8 cellular contexts compared by ENCODE assay signal in the genomic region with DNA sequence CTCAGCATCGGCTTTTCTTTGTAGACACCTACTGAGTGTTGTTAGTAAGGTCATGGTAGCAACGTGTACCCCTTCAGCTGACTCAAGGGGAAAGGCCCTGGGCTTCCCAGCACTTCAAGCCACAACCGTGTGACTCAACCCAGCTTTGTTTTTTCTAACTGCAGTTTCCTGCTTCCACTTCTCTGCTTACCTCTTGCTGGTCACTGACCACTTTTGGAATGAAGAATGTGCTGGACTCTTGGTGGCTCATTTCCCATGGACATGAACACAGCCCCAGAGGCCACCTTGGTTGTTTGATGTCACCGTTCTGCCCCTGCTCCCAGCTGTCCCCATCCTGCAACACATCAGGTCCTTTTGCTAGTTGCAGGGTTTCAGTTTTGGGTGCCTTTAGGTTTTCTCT.
DNase-seq lines count a peak whose midpoint lies in the region; ATAC-seq, FAIRE-seq and TF ChIP-seq lines count a peak whose summit lies in the region.

No MANE protein-coding gene starts in this region.

- no peak overlapping the region for H3K4me2 ChIP-seq in mesendoderm (ENCODE audit: low read length)

- H4K8ac ChIP-seq in mesendoderm (ENCODE audit: low read depth, low read length): no peak overlapping the region

- H3K23ac ChIP-seq in mesendoderm (ENCODE audit: low read length): no peak overlapping the region

- no peak overlapping the region for H3K18ac ChIP-seq in mesendoderm (ENCODE audit: low read length)

- no peak overlapping the region for H3K4ac ChIP-seq in mesendoderm (ENCODE audit: low read depth, low read length)

- no peaks in the 10 kb centered on the region for H3K27me3 Mint-ChIP-seq in T-helper 2 cell treated with Interferon-gamma antibody and Interleukin-4, amounts not matched to agents 5 μg/mL and 100 μg/mL, for 36 hours (ENCODE audit: low read depth)
- H3K27me3 Mint-ChIP-seq in central memory CD8-positive, alpha-beta T cell: peaks cover 27% of the 10 kb centered on the region

- no peak for TF ChIP-seq CTCF in GM06990 (IDR thresholded peaks at IDR 0.05; ENCODE audit: insufficient read depth, low read length, poor library complexity, severe bottlenecking)

- H2BK15ac ChIP-seq in mesendoderm (replicated peaks; ENCODE audit: low read depth): no peak overlapping the region

- H2BK120ac ChIP-seq in mesendoderm (ENCODE audit: low read depth, low read length): no peak overlapping the region

- no peaks in the 10 kb centered on the region for H3K79me1 ChIP-seq in mesendoderm (ENCODE audit: low read length)

- no peak for FAIRE-seq in small intestine (lab: Jason Lieb, UNC)

- H3K9me3 Mint-ChIP-seq in T-helper 2 cell treated with Interferon-gamma antibody and Interleukin-4, amounts not matched to agents 5 μg/mL and 100 μg/mL, for 36 hours: no peaks in the 10 kb centered on the region
- H3K9me3 Mint-ChIP-seq in central memory CD8-positive, alpha-beta T cell: no peaks in the 10 kb centered on the region

- WGBS in small intestine, 3 donors: 43 to 49% (median 44%) methylated on average over 4 of the region's 4 CpGs
- no CpG with 5 or more reads among the region's 4 CpGs for WGBS in mesendoderm (ENCODE audit: extremely low coverage, insufficient coverage, low lambda C conversion rate)

- H3K27me3 ChIP-seq in GM06990 (replicated peaks; ENCODE audit: control insufficient read depth, insufficient read depth, low read length): no peaks in the 10 kb centered on the region; the same call in 1 of the 2 replicates
- no peaks in the 10 kb centered on the region for H3K27me3 ChIP-seq in small intestine (ENCODE audit: control insufficient read depth in 2 of 2, insufficient read depth in 2 of 2, low read length in 2 of 2)
- no peaks in the 10 kb centered on the region for H3K27me3 ChIP-seq in mesendoderm (ENCODE audit: insufficient read depth, low read length, poor library complexity)

- H3K36me3 Mint-ChIP-seq in T-helper 2 cell treated with Interferon-gamma antibody and Interleukin-4, amounts not matched to agents 5 μg/mL and 100 μg/mL, for 36 hours (ENCODE audit: low read depth): no peaks in the 10 kb centered on the region
- H3K36me3 Mint-ChIP-seq in central memory CD8-positive, alpha-beta T cell (ENCODE audit: insufficient read depth): no peaks in the 10 kb centered on the region

- H3K4me3 ChIP-seq in GM06990 (replicated peaks; ENCODE audit: low read depth, low read length) (no peak overlapping the region), small intestine (ENCODE audit: low read depth in 1 of 2, low read length in 2 of 2) (no peak overlapping the region), mesendoderm (ENCODE audit: low read length) (no peak overlapping the region)

- H3K9me3 ChIP-seq in small intestine (ENCODE audit: control insufficient read depth, low read depth): no peaks in the 10 kb centered on the region

- H2AK5ac ChIP-seq in mesendoderm (ENCODE audit: low read length): no peak overlapping the region

- peak overlapping the region; percentile 74 for H3K4me3 Mint-ChIP-seq in T-helper 2 cell treated with Interferon-gamma antibody and Interleukin-4, amounts not matched to agents 5 μg/mL and 100 μg/mL, for 36 hours
- H3K4me3 Mint-ChIP-seq in central memory CD8-positive, alpha-beta T cell: no peak overlapping the region

- H3K27ac Mint-ChIP-seq in T-helper 2 cell treated with Interferon-gamma antibody and Interleukin-4, amounts not matched to agents 5 μg/mL and 100 μg/mL, for 36 hours: peak overlapping the region; percentile 86
- peak overlapping the region; percentile 17 for H3K27ac Mint-ChIP-seq in central memory CD8-positive, alpha-beta T cell (ENCODE audit: low read depth)

- no peak overlapping the region for H3K56ac ChIP-seq in mesendoderm (ENCODE audit: low read length)

- DNase-seq in GM06990 (ENCODE audit: extremely low read depth, insufficient read length) (peak; percentile 32), NCI-H2029 treated with DMSO at 0.1 percent for 48 hours (lab: John Stamatoyannopoulos, UW) (no peak), small intestine (no peak), mesendoderm (no peak)
- peak; percentile 84 for DNase-seq in T-helper 2 cell treated with Interferon-gamma antibody and Interleukin-4, amounts not matched to agents 5 μg/mL and 100 μg/mL, for 36 hours (ENCODE audit: low spot score)
- no peak for DNase-seq in central memory CD8-positive, alpha-beta T cell (ENCODE audit: low spot score in 2 of 2)
- peak; percentile 51 to 53 for DNase-seq in stimulated activated CD4-positive, alpha-beta T cell treated with anti-CD3 and anti-CD28 coated beads, Interleukin-2, amount 100 ng/mL, for 48 hours

- H3K4me1 ChIP-seq in small intestine (ENCODE audit: control insufficient read depth in 2 of 2, insufficient read depth in 1 of 2, low read depth in 1 of 2, low read length in 1 of 2) (no peaks in the 10 kb centered on the region), mesendoderm (ENCODE audit: control insufficient read depth, low read depth, low read length) (no peaks in the 10 kb centered on the region)

- peak; percentile 80 for ATAC-seq in HG02763 (IDR thresholded peaks at IDR 0.05; ENCODE audit: unreplicated experiment)
- no peak for ATAC-seq in central memory CD8-positive, alpha-beta T cell (replicated peaks; ENCODE audit: extremely low read depth, poor library complexity, severe bottlenecking)

- no peak overlapping the region for H2BK5ac ChIP-seq in mesendoderm (ENCODE audit: low read length)

- H4K5ac ChIP-seq in mesendoderm (ENCODE audit: low read length): no peak overlapping the region

- H3K9ac ChIP-seq in mesendoderm (ENCODE audit: low read length): no peak overlapping the region

- H3K36me3 ChIP-seq in GM06990 (ENCODE audit: control insufficient read depth, insufficient read depth, low read length) (no peaks in the 10 kb centered on the region), small intestine (ENCODE audit: control insufficient read depth in 2 of 2, insufficient read depth in 2 of 2, low read length in 2 of 2) (no peaks in the 10 kb centered on the region), mesendoderm (ENCODE audit: control insufficient read depth, insufficient read depth, low read length) (no peaks in the 10 kb centered on the region)

- H3K4me1 Mint-ChIP-seq in T-helper 2 cell treated with Interferon-gamma antibody and Interleukin-4, amounts not matched to agents 5 μg/mL and 100 μg/mL, for 36 hours (ENCODE audit: low read depth): peaks cover 53% of the 10 kb centered on the region
- H3K4me1 Mint-ChIP-seq in central memory CD8-positive, alpha-beta T cell: no peaks in the 10 kb centered on the region

- H3K79me2 ChIP-seq in mesendoderm (ENCODE audit: control insufficient read depth, insufficient read depth, low read length): no peaks in the 10 kb centered on the region

- peak overlapping the region in 1 of 2 donors; percentile 32 for H3K27ac ChIP-seq in small intestine (ENCODE audit: low read depth in 1 of 2, low read length in 1 of 2)
- no peak overlapping the region for H3K27ac ChIP-seq in mesendoderm (ENCODE audit: low read depth, low read length)

Comparison
In these comparisons a context has a peak if more than half of its experiments do, and no peak if none do; other contexts are left out.
1. DNase-seq: peak in GM06990 (single experiment), T-helper 2 cell treated with Interferon-gamma antibody and Interleukin-4, amounts not matched to agents 5 μg/mL and 100 μg/mL, for 36 hours (single experiment) and stimulated activated CD4-positive, alpha-beta T cell treated with anti-CD3 and anti-CD28 coated beads, Interleukin-2, amount 100 ng/mL, for 48 hours (2 of 2); none in central memory CD8-positive, alpha-beta T cell (0 of 2), NCI-H2029 treated with DMSO at 0.1 percent for 48 hours (single experiment), small intestine (single experiment) and mesendoderm (single experiment).